ENCODE assay signal across 19 cellular contexts in the genomic region with DNA sequence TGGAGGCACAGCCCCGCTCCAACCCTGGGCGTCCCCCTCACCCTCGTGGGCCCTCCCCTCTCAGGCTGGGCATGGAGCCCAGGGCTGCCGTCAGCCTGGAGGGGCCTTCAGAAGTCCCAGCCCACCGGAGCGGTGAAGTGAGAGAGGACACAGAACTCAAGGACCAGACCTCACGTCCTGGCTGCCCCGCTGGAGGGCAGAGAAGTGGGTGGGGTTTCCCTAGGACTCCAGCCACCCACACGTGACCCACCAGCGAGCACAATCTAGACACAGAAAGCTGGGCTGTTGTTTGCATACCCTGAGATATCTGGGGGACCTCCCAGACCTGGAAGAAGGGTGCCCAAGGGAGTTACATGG. TPM values are rescaled to one million over a fixed set of nuclear protein-coding genes. Genes with fewer than 3 reads are reported as not detected.
A peak's percentile ranks its signal among the peaks of the same experiment; 100 is the strongest.
DNase-seq lines count a peak whose midpoint lies in the region; ATAC-seq and TF ChIP-seq lines count a peak whose summit lies in the region.
"Had no signal": no experiment of that assay in that cellular context is flagged by ENCODE, and none has a peak within 500 bp of the region (broad histone marks: within the 10 kb centered on the region; RNA-seq: fewer than 3 reads in every experiment).

No MANE protein-coding gene starts in this region.

- ATAC-seq in left lung (peak; percentile 54), GM18520 (IDR thresholded peaks at IDR 0.05; ENCODE audit: unreplicated experiment) (no peak), GM21576 (IDR thresholded peaks at IDR 0.05; ENCODE audit: unreplicated experiment) (no peak)

- H3K4me1 ChIP-seq in duodenal mucosa (ENCODE audit: control insufficient read depth in 1 of 2, insufficient read depth in 2 of 2, low read length in 2 of 2) (peaks cover 74 to 75% of the 10 kb centered on the region in 2 donors), left lung (peaks cover 7 to 16% of the 10 kb centered on the region in 2 donors), spleen (peaks cover 0 to 19% (median 14%) of the 10 kb centered on the region in 6 donors)
- H3K4me1 ChIP-seq: Caco-2 had no signal

- H3K36me3 ChIP-seq in duodenal mucosa (ENCODE audit: control insufficient read depth in 1 of 2, insufficient read depth in 2 of 2, low read length in 2 of 2) (no peaks in the 10 kb centered on the region), left lung (no peaks in the 10 kb centered on the region), spleen (no peaks in the 10 kb centered on the region)

- no peak for TF ChIP-seq POLR2A in spleen (IDR thresholded peaks at IDR 0.05)

- DNase-seq in NCI-H1105 treated with DMSO at 0.1 percent for 48 hours (lab: John Stamatoyannopoulos, UW) (peak; percentile 92), left lung (no peak), spleen (peak; percentile 85)
- DNase-seq in stimulated activated CD4-positive, alpha-beta T cell treated with anti-CD3 and anti-CD28 coated beads, Interleukin-1b, Interleukin-23, amount 100 ng/mL, for 48 hours = no peak
- no peak for DNase-seq in activated CD4-positive, alpha-beta T cell treated with anti-CD3 and anti-CD28 coated beads for 4 hours
- DNase-seq: activated CD4-positive, alpha-beta T cell treated with anti-CD3 and anti-CD28 coated beads, Interleukin-2, amount 10 ng/mL, durations not matched to agents 24 days and 14 days; activated naive CD4-positive, alpha-beta T cell; AML-193; Caco-2; HFFc6; hypothalamus; NCI-H446; stimulated activated CD4-positive, alpha-beta T cell treated with anti-CD3 and anti-CD28 coated beads, Interleukin-4, amount 100 ng/mL, for 4 hours; SW 1271 had no signal

- TF ChIP-seq CTCF in left lung (IDR thresholded peaks at IDR 0.05) = no peak
- TF ChIP-seq CTCF in spleen (IDR thresholded peaks at IDR 0.05 in 8 of 11, conservative IDR thresholded peaks at IDR 0.05 in 3 of 11) = no peak

- no peaks in the 10 kb centered on the region for H3K9me3 ChIP-seq in duodenal mucosa (ENCODE audit: control insufficient read depth in 1 of 2, low read length in 2 of 2)
- H3K9me3 ChIP-seq in left lung = no peaks in the 10 kb centered on the region
- no peaks in the 10 kb centered on the region for H3K9me3 ChIP-seq in spleen
- H3K9me3 ChIP-seq: Caco-2, mucosa of descending colon had no signal

- H3K27me3 ChIP-seq in duodenal mucosa (ENCODE audit: control insufficient read depth in 1 of 2, insufficient read depth in 2 of 2, low read length in 2 of 2) (no peaks in the 10 kb centered on the region), left lung (no peaks in the 10 kb centered on the region), spleen (replicated peaks in 1 of 7) (peaks cover 0 to 7% (median 0%) of the 10 kb centered on the region in 7 donors)

- peak overlapping the region; percentile 48 to 63 for H3K9ac ChIP-seq in duodenal mucosa (ENCODE audit: low read depth in 1 of 2, low read length in 2 of 2)

- peak overlapping the region in 1 of 2 donors; percentile 15 for H3K4me3 ChIP-seq in duodenal mucosa (ENCODE audit: low read depth in 1 of 2, low read length in 2 of 2)
- no peak overlapping the region for H3K4me3 ChIP-seq in left lung
- H3K4me3 ChIP-seq in spleen = no peak overlapping the region
- H3K4me3 ChIP-seq: mucosa of descending colon had no signal

- H3K27ac ChIP-seq in duodenal mucosa (ENCODE audit: low read depth, low read length) (peak overlapping the region; percentile 83), left lung (peak overlapping the region; percentile 36 to 55), spleen (peak overlapping the region in 5 of 8 donors; percentile 55 to 75 (median 65))
- H3K27ac ChIP-seq: RWPE1 had no signal

- WGBS in spleen, 5 donors = 41 to 64% (median 55%) methylated on average over 5 to 10 of the region's 10 CpGs

- intact Hi-C loops in left lung (cut with DNase I) (no loop called here), spleen (cut with DNase I; ENCODE audit: low total_unique reads) (no loop called here)

RNA-seq across cellular contexts. Expression of a gene that starts 59.2 kb away (rescaled TPM):
- total RNA-seq in left lung = 10 to 100 TPM; 41.8 to 44.0 TPM
- 10 to 100 TPM in 5 of 7 donors, 1 to 10 TPM in 2; 5.8 to 14.5 (median 11.7) TPM for total RNA-seq in spleen
- polyA plus RNA-seq in spleen = 1 to 10 TPM in 2 of 3 donors, under 1 TPM in 1; 0.73 to 3.9 (median 1.5) TPM

Comparison
In these comparisons a context has a peak if more than half of its experiments do, and no peak if none do; other contexts are left out.
1. DNase-seq: peak in NCI-H1105 treated with DMSO at 0.1 percent for 48 hours (single experiment) and spleen (single experiment); none in left lung (0 of 2), stimulated activated CD4-positive, alpha-beta T cell treated with anti-CD3 and anti-CD28 coated beads, Interleukin-1b, Interleukin-23, amount 100 ng/mL, for 48 hours (single experiment) and activated CD4-positive, alpha-beta T cell treated with anti-CD3 and anti-CD28 coated beads for 4 hours (0 of 2).
2. Peak in every context shown above with its lines, with median percentiles within 50 percentile points of each other: H3K27ac ChIP-seq.